19 cellular contexts compared by ENCODE assay signal in the genomic region with DNA sequence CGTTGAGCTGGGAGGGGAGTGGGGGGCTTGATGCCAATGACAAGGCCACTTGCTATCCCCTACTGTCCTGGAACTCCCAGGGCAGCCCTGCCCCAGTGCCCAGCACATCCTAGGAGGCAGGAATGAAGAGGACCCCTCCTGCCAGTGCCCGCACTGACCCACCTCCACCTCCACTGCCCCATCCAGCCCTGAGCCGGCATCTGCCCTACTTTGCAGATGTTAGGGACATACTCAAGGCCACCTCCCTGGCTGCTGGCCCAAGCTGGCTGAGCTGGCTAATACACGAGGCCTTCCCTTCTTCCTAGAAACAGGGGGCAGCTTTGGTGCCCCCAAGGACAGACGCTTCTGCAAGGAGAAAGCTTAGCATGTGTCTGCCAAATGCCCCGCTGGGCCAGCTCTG. TPM values are rescaled to one million over a fixed set of nuclear protein-coding genes. Genes with fewer than 3 reads are reported as not detected.
DNase-seq lines count a peak whose midpoint lies in the region; ATAC-seq and TF ChIP-seq lines count a peak whose summit lies in the region.
"Had no signal": no experiment of that assay in that cellular context is flagged by ENCODE, and none has a peak within 500 bp of the region (broad histone marks: within the 10 kb centered on the region; RNA-seq: fewer than 3 reads in every experiment).

No MANE protein-coding gene starts in this region.

- no peak overlapping the region for H2BK5ac ChIP-seq in neuronal stem cell (ENCODE audit: low read length)

- DNase-seq in Right ventricle myocardium inferior (ENCODE audit: missing footprints) = peak; percentile 71
- DNase-seq in right cardiac atrium = no peak
- peak; percentile 54 to 79 (median 72) for DNase-seq in adrenal gland
- DNase-seq in neuronal stem cell (ENCODE audit: low spot score) = no peak
- DNase-seq in retina = no peak
- DNase-seq: CD4-positive, alpha-beta T cell; CD8-positive, alpha-beta memory T cell; DMS 273 treated with DMSO at 0.1 percent for 48 hours; DMS79; EL; GDM1; H9 had no signal

- H3K18ac ChIP-seq in neuronal stem cell (ENCODE audit: low read length) = no peak overlapping the region

- H2BK12ac ChIP-seq in neuronal stem cell (ENCODE audit: low read length) = no peak overlapping the region

- H3K9ac ChIP-seq in neuronal stem cell (ENCODE audit: low read depth, low read length, poor library complexity) = no peak overlapping the region
- H3K9ac ChIP-seq: BLaER1 had no signal

- H2AFZ ChIP-seq in neuronal stem cell (ENCODE audit: low read length) = no peak overlapping the region
- H2AFZ ChIP-seq: GM23338 had no signal

- no peak for ATAC-seq in Right ventricle myocardium inferior
- no peak for ATAC-seq in right cardiac atrium
- ATAC-seq in GM18870 (IDR thresholded peaks at IDR 0.05; ENCODE audit: unreplicated experiment) = no peak
- ATAC-seq in GM18502 (IDR thresholded peaks at IDR 0.05; ENCODE audit: poor library complexity, unreplicated experiment) = no peak
- ATAC-seq: GM23338, HCT116 had no signal

- H3K27me3 ChIP-seq in right cardiac atrium (ENCODE audit: control insufficient read depth, insufficient read depth) (no peaks in the 10 kb centered on the region), adrenal gland (no peaks in the 10 kb centered on the region), neuronal stem cell (ENCODE audit: control insufficient read depth in 3 of 3, insufficient read depth in 3 of 3, low read depth in 1 of 3, low read length in 3 of 3) (no peaks in the 10 kb centered on the region)
- H3K27me3 ChIP-seq: BLaER1 had no signal

- H2AK5ac ChIP-seq in neuronal stem cell (ENCODE audit: low read depth, low read length) = no peak overlapping the region

- H3K23ac ChIP-seq in neuronal stem cell (ENCODE audit: low read depth, low read length, poor library complexity) = peak overlapping the region; percentile 55

- H3K4me2 ChIP-seq in neuronal stem cell (ENCODE audit: insufficient read depth, low read length, poor library complexity, severe bottlenecking) = no peak overlapping the region
- H3K4me2 ChIP-seq: BLaER1, GM23338 had no signal

- no peak for TF ChIP-seq POLR2A in adrenal gland (IDR thresholded peaks at IDR 0.05)

- TF ChIP-seq CTCF in adrenal gland (IDR thresholded peaks at IDR 0.05) = no peak

- H3K27ac ChIP-seq in right cardiac atrium (ENCODE audit: low read length) (no peak overlapping the region), adrenal gland (peak overlapping the region in 2 of 5 donors; percentile 18 to 63), neuronal stem cell (replicated peaks; ENCODE audit: low read length) (no peak overlapping the region)
- H3K27ac ChIP-seq: 22Rv1, BLaER1, C4-2B had no signal

- H3K4ac ChIP-seq in neuronal stem cell (ENCODE audit: low read length) = no peak overlapping the region

- H3K36me3 ChIP-seq in adrenal gland (replicated peaks in 1 of 2) (peaks cover 0 to 39% of the 10 kb centered on the region in 2 donors), neuronal stem cell (replicated peaks in 1 of 2; ENCODE audit: control insufficient read depth in 2 of 2, insufficient read depth in 2 of 2, low read length in 2 of 2) (peaks cover 78 to 83% of the 10 kb centered on the region in 2 donors)

- no peak overlapping the region for H3K4me3 ChIP-seq in right cardiac atrium (ENCODE audit: low read length)
- H3K4me3 ChIP-seq in adrenal gland = no peak overlapping the region
- no peak overlapping the region for H3K4me3 ChIP-seq in neuronal stem cell (ENCODE audit: low read length in 2 of 2)
- H3K4me3 ChIP-seq: BLaER1, GM23338 had no signal

- H3K4me1 ChIP-seq in right cardiac atrium (ENCODE audit: control insufficient read depth, insufficient read depth, low read length) (peaks cover 7% of the 10 kb centered on the region), adrenal gland (replicated peaks in 1 of 2) (peaks cover 15 to 21% of the 10 kb centered on the region in 2 donors), neuronal stem cell (ENCODE audit: control insufficient read depth in 2 of 2, insufficient read depth in 1 of 2, low read depth in 1 of 2, low read length in 2 of 2) (peaks cover 0 to 1% of the 10 kb centered on the region in 2 donors)

- no peak overlapping the region for H2BK120ac ChIP-seq in neuronal stem cell (ENCODE audit: low read depth, low read length)

- no peak overlapping the region for H4K8ac ChIP-seq in neuronal stem cell (ENCODE audit: low read depth, low read length)

- H4K91ac ChIP-seq in neuronal stem cell (ENCODE audit: low read depth, low read length, poor library complexity) = no peak overlapping the region

- no peak overlapping the region for H2BK15ac ChIP-seq in neuronal stem cell (ENCODE audit: low read length)

- no peaks in the 10 kb centered on the region for H3K9me3 ChIP-seq in right cardiac atrium (ENCODE audit: control insufficient read depth, low read length)
- H3K9me3 ChIP-seq in adrenal gland (replicated peaks in 1 of 3) = no peaks in the 10 kb centered on the region
- no peaks in the 10 kb centered on the region for H3K9me3 ChIP-seq in neuronal stem cell (replicated peaks in 1 of 2; ENCODE audit: control insufficient read depth in 2 of 2, insufficient read depth in 1 of 2, low read depth in 1 of 2, low read length in 2 of 2)
- H3K9me3 ChIP-seq: BLaER1 had no signal

- intact Hi-C loops in Right ventricle myocardium inferior (cut with DNase I) (loop anchor here (10.0 kb wide), 1 partner anchor 487 kb away; the partner anchor contains the start of genes RNF121 and XNDC1N), right cardiac atrium (cut with DNase I) (no loop called here), adrenal gland (cut with DNase I) (no loop called here)

- peaks cover 14% of the 10 kb centered on the region for H3K79me1 ChIP-seq in neuronal stem cell (ENCODE audit: low read depth, low read length)

- no peak overlapping the region for H3K14ac ChIP-seq in neuronal stem cell (ENCODE audit: low read length)

- WGBS in right cardiac atrium = 83% methylated on average over 6 of the region's 6 CpGs
- WGBS in adrenal gland, 4 donors = 38 to 77% (median 51%) methylated on average over 2 to 6 of the region's 6 CpGs
- WGBS in neuronal stem cell (ENCODE audit: extremely low coverage in 2 of 2, insufficient read length in 2 of 2, insufficient replicate concordance in 1 of 2), 2 donors = no CpG with 5 or more reads among the region's 6 CpGs

RNA-seq across cellular contexts. Expression of gene DHCR7, which starts 10.8 kb away (rescaled TPM):
- 46.3 TPM for total RNA-seq in Right ventricle myocardium inferior
- 10 to 100 TPM; 52.7 to 73.5 (median 60.9) TPM for total RNA-seq in right cardiac atrium
- 28.7 TPM for polyA plus RNA-seq in right cardiac atrium
- 100 to 1,000 TPM in 3 of 8 donors, 10 to 100 TPM in 5; 53.1 to 904 (median 85.3) TPM for total RNA-seq in adrenal gland
- 100 to 1,000 TPM in 1 of 3 donors, 10 to 100 TPM in 2; 31.8 to 690 (median 56.3) TPM for polyA plus RNA-seq in adrenal gland
- 138 TPM for polyA plus RNA-seq in neuronal stem cell (2013, experiment 1 of 2)
- polyA plus RNA-seq in neuronal stem cell (2013, experiment 2 of 2) = 140 TPM

RNA-seq across cellular contexts. Expression of gene NADSYN1, which starts 15.6 kb away (rescaled TPM):
- total RNA-seq in Right ventricle myocardium inferior (22.1 TPM), right cardiac atrium (10 to 100 TPM; 23.0 to 28.2 (median 26.4) TPM), adrenal gland (10 to 100 TPM; 42.2 to 77.4 (median 55.9) TPM)
- polyA plus RNA-seq in right cardiac atrium (21.5 TPM), adrenal gland (100 to 1,000 TPM in 2 of 3 donors, 10 to 100 TPM in 1; 37.1 to 128 (median 114) TPM)
- polyA plus RNA-seq in neuronal stem cell (2013, experiment 1 of 2) = 16.3 TPM
- polyA plus RNA-seq in neuronal stem cell (2013, experiment 2 of 2) = 16.8 TPM

Comparison
In these comparisons a context has a peak if more than half of its experiments do, and no peak if none do; other contexts are left out.
1. DNase-seq: peak in Right ventricle myocardium inferior (single experiment) and adrenal gland (7 of 7); none in right cardiac atrium (0 of 3), neuronal stem cell (single experiment) and retina (single experiment).